In genomic region chr9:115099891-115100290, GRCh38 we compare ENCODE assay signal across 1 cellular context.
TF ChIP-seq lines count a peak whose summit lies in the region.

No MANE protein-coding gene starts in this region.

TF ChIP-seq in SK-N-SH, 30 proteins besides CTCF, POLR2A, EP300 and RAD21 (continued from another document):
- TF ChIP-seq ZBTB33 (IDR thresholded peaks at IDR 0.05; ENCODE audit: borderline replicate concordance, low read depth) = no peak
